1 cellular context compared by ENCODE assay signal in genomic region chr7:142618655-142619351, GRCh38.
TF ChIP-seq lines count a peak whose summit lies in the region.

No MANE protein-coding gene starts in this region.

TF ChIP-seq in H1, 55 proteins besides CTCF, POLR2A, EP300 and RAD21:
- TF ChIP-seq POU5F1 (IDR thresholded peaks at IDR 0.05; ENCODE audit: low read depth, low read length) (no peak), BCL11A (IDR thresholded peaks at IDR 0.05; ENCODE audit: low read depth in 2 of 2, low read length in 2 of 2) (no peak), MAFK (IDR thresholded peaks at IDR 0.05; ENCODE audit: low read depth, low read length) (no peak), RNF2 (IDR thresholded peaks at IDR 0.05; ENCODE audit: borderline replicate concordance, low read depth, low read length, missing control alignments, poor library complexity, severe bottlenecking) (no peak), CHD7 (IDR thresholded peaks at IDR 0.05; ENCODE audit: insufficient replicate concordance, low read length) (no peak), JUN (IDR thresholded peaks at IDR 0.05; ENCODE audit: low read depth, low read length) (no peak), ZNF274 (IDR thresholded peaks at IDR 0.05; ENCODE audit: borderline replicate concordance, extremely low read depth, low read length) (no peak), ATF2 (IDR thresholded peaks at IDR 0.05; ENCODE audit: low read length) (no peak), EGR1 (IDR thresholded peaks at IDR 0.05; ENCODE audit: borderline replicate concordance, low read depth, low read length) (no peak), BRCA1 (IDR thresholded peaks at IDR 0.05; ENCODE audit: low read depth, low read length) (no peak), KDM4A (IDR thresholded peaks at IDR 0.05; ENCODE audit: low read depth, low read length, severe bottlenecking) (no peak), E2F6 (IDR thresholded peaks at IDR 0.05) (no peak), TCF12 (IDR thresholded peaks at IDR 0.05; ENCODE audit: low read depth, low read length) (no peak), TBP (IDR thresholded peaks at IDR 0.05; ENCODE audit: low read depth, low read length) (no peak)
- TF ChIP-seq, protein P1, sequence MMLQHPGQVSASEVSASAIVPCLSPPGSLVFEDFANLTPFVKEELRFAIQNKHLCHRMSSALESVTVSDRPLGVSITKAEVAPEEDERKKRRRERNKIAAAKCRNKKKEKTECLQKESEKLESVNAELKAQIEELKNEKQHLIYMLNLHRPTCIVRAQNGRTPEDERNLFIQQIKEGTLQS (IDR thresholded peaks at IDR 0.05; ENCODE audit: insufficient read depth, low read depth, low read length) = no peak
